Comparison of ENCODE assay signal across 18 cellular contexts in the genomic region with DNA sequence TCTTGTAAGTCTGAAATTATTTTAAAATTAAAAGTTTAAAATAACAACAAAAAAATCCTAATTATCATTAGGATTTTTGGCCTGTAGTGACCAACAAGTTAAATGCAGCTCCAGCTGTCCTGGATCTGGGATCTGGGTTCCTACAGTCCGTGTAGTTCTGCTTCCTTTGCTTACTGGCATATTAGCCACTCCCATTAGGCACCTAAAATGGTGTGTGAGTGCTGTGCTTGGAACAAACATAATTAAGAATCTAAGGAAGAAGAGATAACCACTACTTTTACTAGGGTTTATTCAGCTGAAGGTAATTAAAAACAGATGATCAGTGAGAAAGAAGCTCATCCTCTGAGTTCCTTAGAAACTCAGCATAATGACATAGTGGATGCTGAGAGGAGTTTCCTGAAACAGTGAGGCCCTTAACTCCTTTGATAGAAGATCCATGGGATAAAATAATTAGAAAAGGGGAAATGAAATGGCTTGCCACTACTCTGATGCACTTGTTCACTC.
DNase-seq lines count a peak whose midpoint lies in the region; ATAC-seq and TF ChIP-seq lines count a peak whose summit lies in the region.
"Had no signal": no experiment of that assay in that cellular context is flagged by ENCODE, and none has a peak within 500 bp of the region (broad histone marks: within the 10 kb centered on the region; RNA-seq: fewer than 3 reads in every experiment).

No MANE protein-coding gene starts in this region.

- H3K4me1 Mint-ChIP-seq in neural progenitor cell = no peaks in the 10 kb centered on the region
- no peaks in the 10 kb centered on the region for H3K4me1 Mint-ChIP-seq in activated T-helper 2 cell treated with anti-CD3 and anti-CD28 coated beads, Interferon-gamma antibody, Interleukin-2, Interleukin-4, amounts not matched to agents 10 μg/mL and 5 μg/mL and 100 μg/mL, durations not matched to agents 14 hours and 24 hours and 36 hours (ENCODE audit: low read depth)
- H3K4me1 Mint-ChIP-seq: CD4-positive, CD25-positive, alpha-beta regulatory T cell; CD8-positive, alpha-beta memory T cell; GM23338 had no signal

- H3K4me3 Mint-ChIP-seq in neural progenitor cell = no peak overlapping the region
- no peak overlapping the region for H3K4me3 Mint-ChIP-seq in activated T-helper 2 cell treated with anti-CD3 and anti-CD28 coated beads, Interferon-gamma antibody, Interleukin-2, Interleukin-4, amounts not matched to agents 10 μg/mL and 5 μg/mL and 100 μg/mL, durations not matched to agents 14 hours and 24 hours and 36 hours (ENCODE audit: low read depth)
- H3K4me3 Mint-ChIP-seq: CD4-positive, CD25-positive, alpha-beta regulatory T cell; CD8-positive, alpha-beta memory T cell; GM23338; HFFc6 had no signal

- POLR2A ChIA-PET in A673 (lab: Charles Lee; ENCODE audit: low non-redundant PET) (no interaction called here), SK-N-SH (lab: Yijun Ruan, JAX) (no interaction called here)

- H3K9me3 ChIP-seq in A673 (ENCODE audit: low read depth, low read length, poor library complexity, severe bottlenecking) (no peaks in the 10 kb centered on the region), SK-N-SH (no peaks in the 10 kb centered on the region), neural progenitor cell (ENCODE audit: low read depth) (no peaks in the 10 kb centered on the region)
- H3K9me3 ChIP-seq: BE2C had no signal

- H3K4me3 ChIP-seq in A673 (ENCODE audit: low read depth, low read length, poor library complexity, severe bottlenecking) (no peak overlapping the region), SK-N-SH (ENCODE audit: low read depth in 2 of 2, low read length in 1 of 2) (no peak overlapping the region), neural progenitor cell (no peak overlapping the region)
- H3K4me3 ChIP-seq: GM23338 had no signal

- intact Hi-C loops in A673 (cut with micrococcal nuclease; ENCODE audit: unreplicated experiment) = no loop called here
- intact Hi-C loops in activated T-helper 2 cell treated with anti-CD3 and anti-CD28 coated beads, Interferon-gamma antibody, Interleukin-2, Interleukin-4, amounts not matched to agents 10 μg/mL and 5 μg/mL and 100 μg/mL, durations not matched to agents 14 hours and 24 hours and 36 hours (cut with micrococcal nuclease) = no loop called here

- no peak overlapping the region for H3K4me2 ChIP-seq in SK-N-SH
- H3K4me2 ChIP-seq in neural progenitor cell = peak overlapping the region; percentile 47
- H3K4me2 ChIP-seq: GM23338 had no signal

- H3K27ac Mint-ChIP-seq in neural progenitor cell = no peak overlapping the region
- no peak overlapping the region for H3K27ac Mint-ChIP-seq in activated T-helper 2 cell treated with anti-CD3 and anti-CD28 coated beads, Interferon-gamma antibody, Interleukin-2, Interleukin-4, amounts not matched to agents 10 μg/mL and 5 μg/mL and 100 μg/mL, durations not matched to agents 14 hours and 24 hours and 36 hours
- H3K27ac Mint-ChIP-seq: CD4-positive, CD25-positive, alpha-beta regulatory T cell; CD8-positive, alpha-beta memory T cell; GM23338; HFFc6 had no signal

- H3K27me3 Mint-ChIP-seq in neural progenitor cell (ENCODE audit: insufficient read depth, low read depth) = no peaks in the 10 kb centered on the region
- no peaks in the 10 kb centered on the region for H3K27me3 Mint-ChIP-seq in activated T-helper 2 cell treated with anti-CD3 and anti-CD28 coated beads, Interferon-gamma antibody, Interleukin-2, Interleukin-4, amounts not matched to agents 10 μg/mL and 5 μg/mL and 100 μg/mL, durations not matched to agents 14 hours and 24 hours and 36 hours (ENCODE audit: low read depth)
- H3K27me3 Mint-ChIP-seq: CD8-positive, alpha-beta memory T cell had no signal

- no peaks in the 10 kb centered on the region for H3K9me2 ChIP-seq in SK-N-SH

- H3K79me2 ChIP-seq in SK-N-SH (ENCODE audit: insufficient read depth) (no peaks in the 10 kb centered on the region), neural progenitor cell (ENCODE audit: low read depth) (no peaks in the 10 kb centered on the region)

- 4% methylated on average over 1 of the region's 1 CpG for WGBS in SK-N-SH (ENCODE audit: low lambda C conversion rate)

- no peaks in the 10 kb centered on the region for H3K36me3 Mint-ChIP-seq in neural progenitor cell
- H3K36me3 Mint-ChIP-seq in activated T-helper 2 cell treated with anti-CD3 and anti-CD28 coated beads, Interferon-gamma antibody, Interleukin-2, Interleukin-4, amounts not matched to agents 10 μg/mL and 5 μg/mL and 100 μg/mL, durations not matched to agents 14 hours and 24 hours and 36 hours (ENCODE audit: low read depth) = no peaks in the 10 kb centered on the region
- H3K36me3 Mint-ChIP-seq: CD4-positive, CD25-positive, alpha-beta regulatory T cell; CD8-positive, alpha-beta memory T cell had no signal

- no peak for ATAC-seq in HG03442 (IDR thresholded peaks at IDR 0.05; ENCODE audit: unreplicated experiment)
- ATAC-seq: GM23338, HCT116 had no signal

- H3K4me1 ChIP-seq in A673 (ENCODE audit: insufficient read depth, low read length, poor library complexity, severe bottlenecking) (no peaks in the 10 kb centered on the region), SK-N-SH (ENCODE audit: control insufficient read depth in 1 of 2, insufficient read depth in 2 of 2, low read depth in 1 of 2, low read length in 1 of 2) (peaks cover 0 to 7% of the 10 kb centered on the region in 2 experiments; a peak in 2 of 4 replicates), neural progenitor cell (peaks cover 12% of the 10 kb centered on the region)
- H3K4me1 ChIP-seq: BE2C had no signal

- H3K27me3 ChIP-seq in A673 (replicated peaks; ENCODE audit: insufficient read depth, low read depth, low read length, poor library complexity) (no peaks in the 10 kb centered on the region), SK-N-SH (ENCODE audit: insufficient read depth) (no peaks in the 10 kb centered on the region), neural progenitor cell (no peaks in the 10 kb centered on the region)
- H3K27me3 ChIP-seq: BE2C had no signal

- DNase-seq in A673 (ENCODE audit: low spot score) = peak; percentile 19
- DNase-seq in NCI-H69 (lab: John Stamatoyannopoulos, UW) = peak; percentile 47
- peak; percentile 17 for DNase-seq in SK-N-SH
- peak; percentile 2 for DNase-seq in neural progenitor cell (ENCODE audit: low spot score)
- no peak for DNase-seq in activated T-helper 2 cell treated with anti-CD3 and anti-CD28 coated beads, Interferon-gamma antibody, Interleukin-2, Interleukin-4, amounts not matched to agents 10 μg/mL and 5 μg/mL and 100 μg/mL, durations not matched to agents 14 hours and 24 hours and 36 hours (ENCODE audit: low spot score)
- no peak for DNase-seq in EL
- DNase-seq: ACHN; BE2C; C1 segment of cervical spinal cord; CD4-positive, CD25-positive, alpha-beta regulatory T cell; CD8-positive, alpha-beta memory T cell; COR-L47; GDM1; H7; HFFc6 had no signal

- TF ChIP-seq CTCF in A673 (conservative IDR thresholded peaks at IDR 0.05; ENCODE audit: low read depth, low read length) (no peak), SK-N-SH (IDR thresholded peaks at IDR 0.05) (no peak), neural progenitor cell (IDR thresholded peaks at IDR 0.05) (no peak)

- CTCF ChIA-PET in A673 (lab: Charles Lee) = no interaction called here
- CTCF ChIA-PET in SK-N-SH (lab: Yijun Ruan, JAX) = interaction anchor here (0.5 to 1.3 kb wide), 3 partner anchors 9 to 87 kb away, joined by 3 read pairs; no protein-coding TSS in a partner anchor

- TF ChIP-seq EP300 in SK-N-SH (IDR thresholded peaks at IDR 0.05; ENCODE audit: borderline replicate concordance in 1 of 2, low read depth in 1 of 2, low read length in 1 of 2) = no peak

- no peaks in the 10 kb centered on the region for H3F3A ChIP-seq in SK-N-SH (replicated peaks; ENCODE audit: insufficient read depth)
- H3F3A ChIP-seq in neural progenitor cell (ENCODE audit: low read depth) = peaks cover 6% of the 10 kb centered on the region

- no peaks in the 10 kb centered on the region for H3K9me3 Mint-ChIP-seq in neural progenitor cell
- no peaks in the 10 kb centered on the region for H3K9me3 Mint-ChIP-seq in activated T-helper 2 cell treated with anti-CD3 and anti-CD28 coated beads, Interferon-gamma antibody, Interleukin-2, Interleukin-4, amounts not matched to agents 10 μg/mL and 5 μg/mL and 100 μg/mL, durations not matched to agents 14 hours and 24 hours and 36 hours

- H3K36me3 ChIP-seq in A673 (ENCODE audit: insufficient read depth, low read length, poor library complexity, severe bottlenecking) = no peaks in the 10 kb centered on the region
- H3K36me3 ChIP-seq in SK-N-SH (replicated peaks in 1 of 2; ENCODE audit: control insufficient read depth in 1 of 2, insufficient read depth in 2 of 2, low read length in 1 of 2) = no peaks in the 10 kb centered on the region
- H3K36me3 ChIP-seq in neural progenitor cell = no peaks in the 10 kb centered on the region
- H3K36me3 ChIP-seq: BE2C had no signal

- no TSS peak for BruUV-seq in A673 (replicated peaks; lab: Mats Ljungman, UMichigan)

- TF ChIP-seq RAD21 in SK-N-SH (IDR thresholded peaks at IDR 0.05; ENCODE audit: low read length) = no peak

- no peak overlapping the region for H3K27ac ChIP-seq in A673 (ENCODE audit: low read depth, low read length, poor library complexity, severe bottlenecking)
- peak overlapping the region in 1 of 2 experiments; percentile 69; a peak in 2 of 4 replicates for H3K27ac ChIP-seq in SK-N-SH (ENCODE audit: low read depth in 2 of 2, low read length in 1 of 2)
- H3K27ac ChIP-seq in neural progenitor cell = peak overlapping the region; percentile 40

- H2AFZ ChIP-seq in SK-N-SH (ENCODE audit: low read depth) = no peak overlapping the region
- peak overlapping the region; percentile 93 for H2AFZ ChIP-seq in neural progenitor cell (replicated peaks)
- H2AFZ ChIP-seq: GM23338 had no signal

- no peaks in the 10 kb centered on the region for H4K20me1 ChIP-seq in SK-N-SH (ENCODE audit: insufficient read depth)
- H4K20me1 ChIP-seq in neural progenitor cell (ENCODE audit: low read depth) = no peaks in the 10 kb centered on the region

- no peak overlapping the region for H3K9ac ChIP-seq in SK-N-SH
- no peak overlapping the region for H3K9ac ChIP-seq in neural progenitor cell

TF ChIP-seq in SK-N-SH, 30 proteins besides CTCF, POLR2A, EP300 and RAD21 (continues in another document):
- no peak for TF ChIP-seq POLR2AphosphoS5 (IDR thresholded peaks at IDR 0.05; ENCODE audit: low read depth, low read length)
- TF ChIP-seq FOSL2 (IDR thresholded peaks at IDR 0.05; ENCODE audit: borderline replicate concordance, low read depth) = no peak
- no peak for TF ChIP-seq NFIC (IDR thresholded peaks at IDR 0.05; ENCODE audit: borderline replicate concordance)
- no peak for TF ChIP-seq CHD2 (IDR thresholded peaks at IDR 0.05; ENCODE audit: low read length, partially characterized antibody)
- TF ChIP-seq, protein P1, sequence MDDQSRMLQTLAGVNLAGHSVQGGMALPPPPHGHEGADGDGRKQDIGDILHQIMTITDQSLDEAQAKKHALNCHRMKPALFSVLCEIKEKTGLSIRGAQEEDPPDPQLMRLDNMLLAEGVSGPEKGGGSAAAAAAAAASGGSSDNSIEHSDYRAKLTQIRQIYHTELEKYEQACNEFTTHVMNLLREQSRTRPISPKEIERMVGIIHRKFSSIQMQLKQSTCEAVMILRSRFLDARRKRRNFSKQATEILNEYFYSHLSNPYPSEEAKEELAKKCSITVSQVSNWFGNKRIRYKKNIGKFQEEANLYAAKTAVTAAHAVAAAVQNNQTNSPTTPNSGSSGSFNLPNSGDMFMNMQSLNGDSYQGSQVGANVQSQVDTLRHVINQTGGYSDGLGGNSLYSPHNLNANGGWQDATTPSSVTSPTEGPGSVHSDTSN (IDR thresholded peaks at IDR 0.05) = no peak

Comparison
In these comparisons a context has a peak if more than half of its experiments do, and no peak if none do; other contexts are left out.
1. DNase-seq: peak in A673 (single experiment), NCI-H69 (single experiment), SK-N-SH (single experiment) and neural progenitor cell (single experiment); none in activated T-helper 2 cell treated with anti-CD3 and anti-CD28 coated beads, Interferon-gamma antibody, Interleukin-2, Interleukin-4, amounts not matched to agents 10 μg/mL and 5 μg/mL and 100 μg/mL, durations not matched to agents 14 hours and 24 hours and 36 hours (single experiment) and EL (single experiment).